In genomic region chr7:141785711-141786552, GRCh38 we compare ENCODE assay signal across 8 cellular contexts. TPM values are rescaled to one million over a fixed set of nuclear protein-coding genes. Genes with fewer than 3 reads are reported as not detected.
DNase-seq lines count a peak whose midpoint lies in the region; ATAC-seq and TF ChIP-seq lines count a peak whose summit lies in the region.

No MANE protein-coding gene starts in this region.

- H3K27ac Mint-ChIP-seq in endodermal cell: no peak overlapping the region

- intact Hi-C loops in cardiac septum (cut with DNase I) (no loop called here), mucosa of descending colon (cut with DNase I, micrococcal nuclease) (loop anchor here in 1 of 2 donors (10.0 kb wide), 1 partner anchor 131 kb away; no protein-coding TSS in a partner anchor)

- no peak overlapping the region for H3K4me3 ChIP-seq in cardiac muscle cell
- H3K4me3 ChIP-seq in H7 (ENCODE audit: insufficient read depth, low read depth, low read length): no peak overlapping the region
- no peak overlapping the region for H3K4me3 ChIP-seq in SK-N-MC
- H3K4me3 ChIP-seq in endodermal cell (ENCODE audit: low read length): no peak overlapping the region
- no peak overlapping the region for H3K4me3 ChIP-seq in mucosa of descending colon

- no peaks in the 10 kb centered on the region for H3K9me3 Mint-ChIP-seq in endodermal cell

- H3K4me3 Mint-ChIP-seq in endodermal cell: no peak overlapping the region

- H3K4me1 ChIP-seq in cardiac muscle cell (ENCODE audit: low read depth) (no peaks in the 10 kb centered on the region), endodermal cell (ENCODE audit: control insufficient read depth, insufficient read depth, low read length) (no peaks in the 10 kb centered on the region), mucosa of descending colon (ENCODE audit: low read depth) (no peaks in the 10 kb centered on the region)

- H3K27me3 Mint-ChIP-seq in endodermal cell (ENCODE audit: insufficient read depth): no peaks in the 10 kb centered on the region

- H3K9ac ChIP-seq in SK-N-MC (ENCODE audit: insufficient read length): no peak overlapping the region
- H3K9ac ChIP-seq in endodermal cell (ENCODE audit: extremely low read depth, low read length, poor library complexity, severe bottlenecking): no peak overlapping the region

- DNase-seq in cardiac muscle cell (ENCODE audit: low read depth in 1 of 2, low spot score in 1 of 2) (peak; percentile 62 to 70), cardiac septum (ENCODE audit: low spot score) (no peak), H7 (peak; percentile 63), MV-4-11 (lab: John Stamatoyannopoulos, UW) (peak; percentile 38), SK-N-MC (ENCODE audit: low read depth, low spot score) (peak; percentile 16), endodermal cell (peak; percentile 51), mucosa of descending colon (peak in 1 of 3 donors; percentile 46)

- H3K4me1 Mint-ChIP-seq in endodermal cell: no peaks in the 10 kb centered on the region

- peaks cover 28% of the 10 kb centered on the region for H3K36me3 Mint-ChIP-seq in endodermal cell (ENCODE audit: low read depth)

- H3K9me3 ChIP-seq in cardiac muscle cell (ENCODE audit: low read depth): no peaks in the 10 kb centered on the region
- H3K9me3 ChIP-seq in SK-N-MC (ENCODE audit: low read depth, low read length): no peaks in the 10 kb centered on the region
- no peaks in the 10 kb centered on the region for H3K9me3 ChIP-seq in endodermal cell (ENCODE audit: control insufficient read depth, low read length)
- H3K9me3 ChIP-seq in mucosa of descending colon: no peaks in the 10 kb centered on the region

- H3K27ac ChIP-seq in cardiac muscle cell (no peak overlapping the region), SK-N-MC (no peak overlapping the region), endodermal cell (ENCODE audit: low read depth, low read length) (no peak overlapping the region)

- H3K36me3 ChIP-seq in cardiac muscle cell (peaks cover 4% of the 10 kb centered on the region), H7 (replicated peaks; ENCODE audit: control insufficient read depth, insufficient read depth, low read length) (no peaks in the 10 kb centered on the region; the same call in 1 of the 2 replicates), SK-N-MC (ENCODE audit: insufficient read depth, low read length) (peaks cover 24% of the 10 kb centered on the region), endodermal cell (ENCODE audit: control insufficient read depth, insufficient read depth, low read length) (peaks cover 20% of the 10 kb centered on the region), mucosa of descending colon (ENCODE audit: low read depth) (no peaks in the 10 kb centered on the region)

- TF ChIP-seq CTCF in cardiac muscle cell (IDR thresholded peaks at IDR 0.05; ENCODE audit: low read depth, low read length) (peak; percentile 83), endodermal cell (conservative IDR thresholded peaks at IDR 0.05) (peak; percentile 91), mucosa of descending colon (IDR thresholded peaks at IDR 0.05) (peak; percentile 57)

- ATAC-seq in mucosa of descending colon (peak; percentile 68), HG02642 (IDR thresholded peaks at IDR 0.05; ENCODE audit: poor library complexity, unreplicated experiment) (no peak)

- H3K27me3 ChIP-seq in cardiac muscle cell: no peaks in the 10 kb centered on the region
- H3K27me3 ChIP-seq in H7 (ENCODE audit: control insufficient read depth, insufficient read depth, low read length): no peaks in the 10 kb centered on the region
- no peaks in the 10 kb centered on the region for H3K27me3 ChIP-seq in endodermal cell (ENCODE audit: control insufficient read depth, insufficient read depth, low read length, poor library complexity, severe bottlenecking)

- WGBS in endodermal cell (ENCODE audit: insufficient coverage in 1 of 2, insufficient read length in 1 of 2), 2 experiments: 76 to 82% methylated on average over 8 to 13 of the region's 13 CpGs

RNA-seq across cellular contexts. Expression of gene TAS2R5, which starts 4.1 kb away (rescaled TPM):
- 0.35 and 1.1 TPM in 2 replicates for total RNA-seq in cardiac muscle cell
- polyA plus RNA-seq in cardiac muscle cell: 0.12 and 1.2 TPM in 2 replicates
- 0.40 TPM for total RNA-seq in cardiac septum
- 0.24 and 0.70 TPM in 2 replicates for total RNA-seq in H7 (2014; rRNA removed; shearing (Covaris generic))
- 1 to 10 TPM; 3.1 to 3.6 TPM for total RNA-seq in endodermal cell
- 1.7 TPM for polyA plus RNA-seq in endodermal cell (2013, experiment 1 of 2)
- polyA plus RNA-seq in endodermal cell (2013, experiment 2 of 2): 1.0 TPM
- 1 to 10 TPM; 1.1 to 2.7 (median 2.4) TPM for total RNA-seq in mucosa of descending colon

RNA-seq across cellular contexts. Expression of gene TAS2R4, which starts 9.5 kb away (rescaled TPM):
- 0.39 and 2.5 TPM in 2 replicates for total RNA-seq in cardiac muscle cell
- polyA plus RNA-seq in cardiac muscle cell: 0.07 and 0.22 TPM in 2 replicates
- 0.54 TPM for total RNA-seq in cardiac septum
- total RNA-seq in H7 (2014; rRNA removed; shearing (Covaris generic)): 0.17 and 0.63 TPM in 2 replicates
- 1 to 10 TPM; 2.3 to 2.5 TPM for total RNA-seq in endodermal cell
- polyA plus RNA-seq in endodermal cell (2013, experiment 1 of 2): 0.43 TPM
- 0.46 TPM for polyA plus RNA-seq in endodermal cell (2013, experiment 2 of 2)
- 1 to 10 TPM; 1.1 to 2.3 (median 2.1) TPM for total RNA-seq in mucosa of descending colon

RNA-seq across cellular contexts. Expression of gene TAS2R3, which starts 22.0 kb away (rescaled TPM):
- total RNA-seq in cardiac muscle cell: 1.7 TPM in 1 of 2 replicates, not detected in the other
- not detected in 2 replicates for polyA plus RNA-seq in cardiac muscle cell
- total RNA-seq in cardiac septum: 0.35 TPM
- 0.67 and 0.69 TPM in 2 replicates for total RNA-seq in H7 (2014; rRNA removed; shearing (Covaris generic))
- 1 to 10 TPM; 1.6 to 2.6 TPM for total RNA-seq in endodermal cell
- 0.28 TPM for polyA plus RNA-seq in endodermal cell (2013, experiment 1 of 2)
- polyA plus RNA-seq in endodermal cell (2013, experiment 2 of 2): 0.41 TPM
- 1 to 10 TPM; 1.8 to 3.0 (median 2.7) TPM for total RNA-seq in mucosa of descending colon

RNA-seq across cellular contexts. Expression of gene SSBP1, which starts 47.8 kb away (rescaled TPM):
- 196 and 200 TPM in 2 replicates for total RNA-seq in cardiac muscle cell
- polyA plus RNA-seq in cardiac muscle cell: 250 and 294 TPM in 2 replicates
- 84.2 TPM for total RNA-seq in cardiac septum
- 165 and 173 TPM in 2 replicates for total RNA-seq in H7 (2014; rRNA removed; shearing (Covaris generic))
- 100 to 1,000 TPM; 179 to 194 TPM for total RNA-seq in endodermal cell
- polyA plus RNA-seq in endodermal cell (2013, experiment 1 of 2): 166 TPM
- 154 TPM for polyA plus RNA-seq in endodermal cell (2013, experiment 2 of 2)
- total RNA-seq in mucosa of descending colon: 10 to 100 TPM; 67.3 to 96.4 (median 81.6) TPM

RNA-seq across cellular contexts. Expression of gene PRSS37, which starts 55.4 kb away (rescaled TPM):
- total RNA-seq in cardiac muscle cell (not detected in 2 replicates), cardiac septum (not detected), endodermal cell (not detected), mucosa of descending colon (not detected)
- 0.12 and 0.34 TPM in 2 replicates for polyA plus RNA-seq in cardiac muscle cell
- not detected in 2 replicates for total RNA-seq in H7 (2014; rRNA removed; shearing (Covaris generic))
- not detected for polyA plus RNA-seq in endodermal cell (2013, experiment 1 of 2)
- polyA plus RNA-seq in endodermal cell (2013, experiment 2 of 2): not detected
